27 cellular contexts compared by ENCODE assay signal in genomic region chr19:5064896-5065295, GRCh38.
"Had no signal": no experiment of that assay in that cellular context is flagged by ENCODE, and none has a peak within 500 bp of the region (broad histone marks: within the 10 kb centered on the region; RNA-seq: fewer than 3 reads in every experiment).

No MANE protein-coding gene starts in this region.

- H3K27ac ChIP-seq: neural progenitor cell, neutrophil, pancreas, psoas muscle, right lobe of liver, sigmoid colon, stomach, thoracic aorta, thyroid gland, tibial nerve, upper lobe of right lung, uterus had no signal

- H3K4me3 Mint-ChIP-seq: naive thymus-derived CD4-positive, alpha-beta T cell; natural killer cell; nephron; neural progenitor cell; stimulated activated effector memory CD8-positive, alpha-beta T cell treated with anti-CD3 and anti-CD28 coated beads, Interleukin-12 subunit alpha, Interleukin-12 subunit beta, amount 100 ng/mL, for 72 hours; stimulated activated naive B cell treated with anti-CD40 and anti-IgM and Interleukin-4, amounts not matched to agents 10 μg/mL and 1 μg/mL and 100 μg/mL, for 72 hours; stimulated activated naive CD8-positive, alpha-beta T cell treated with anti-CD3 and anti-CD28 coated beads, Interleukin-15, Interleukin-2, amounts not matched to agents 100 ng/mL and 50 ng/mL, for 24 hours; type B pancreatic cell had no signal

- H3K9me3 ChIP-seq: neutrophil, pancreas, right lobe of liver, thyroid gland, upper lobe of right lung, uterus had no signal

- H3K4me3 ChIP-seq: neural progenitor cell, pancreas, psoas muscle, right lobe of liver, sigmoid colon, stomach, thoracic aorta, thyroid gland, tibial nerve, upper lobe of right lung, uterus had no signal

- H3K27ac Mint-ChIP-seq: naive thymus-derived CD4-positive, alpha-beta T cell; natural killer cell; nephron; progenitor cell of endocrine pancreas; stimulated activated effector memory CD8-positive, alpha-beta T cell treated with anti-CD3 and anti-CD28 coated beads, Interleukin-12 subunit alpha, Interleukin-12 subunit beta, amount 100 ng/mL, for 72 hours; stimulated activated naive B cell treated with anti-CD40 and anti-IgM and Interleukin-4, amounts not matched to agents 10 μg/mL and 1 μg/mL and 100 μg/mL, for 72 hours; stimulated activated naive CD8-positive, alpha-beta T cell treated with anti-CD3 and anti-CD28 coated beads, Interleukin-15, Interleukin-2, amounts not matched to agents 100 ng/mL and 50 ng/mL, for 24 hours; type B pancreatic cell had no signal

- H2AFZ ChIP-seq: neural progenitor cell had no signal

- H3K27me3 Mint-ChIP-seq: naive thymus-derived CD4-positive, alpha-beta T cell; progenitor cell of endocrine pancreas; stimulated activated naive B cell treated with anti-CD40 and anti-IgM and Interleukin-4, amounts not matched to agents 10 μg/mL and 1 μg/mL and 100 μg/mL, for 72 hours; stimulated activated naive CD8-positive, alpha-beta T cell treated with anti-CD3 and anti-CD28 coated beads, Interleukin-15, Interleukin-2, amounts not matched to agents 100 ng/mL and 50 ng/mL, for 24 hours; type B pancreatic cell had no signal

- H3K36me3 ChIP-seq: uterus had no signal

- H3K4me1 ChIP-seq: pancreas, sigmoid colon, stomach, upper lobe of right lung had no signal

- H3K4me2 ChIP-seq: neural progenitor cell had no signal

- H3K9me3 Mint-ChIP-seq: type B pancreatic cell had no signal

- H3K27me3 ChIP-seq: neural progenitor cell, neutrophil, pancreas, right lobe of liver, sigmoid colon, stomach, thyroid gland, tibial nerve, upper lobe of right lung, uterus had no signal

- H3K9ac ChIP-seq: neural progenitor cell had no signal

- DNase-seq: naive thymus-derived CD4-positive, alpha-beta T cell; natural killer cell; nucleus accumbens; psoas muscle; right lobe of liver; sigmoid colon; small intestine; stimulated activated CD4-positive, alpha-beta T cell treated with anti-CD3 and anti-CD28 coated beads, Interleukin-15, amount 100 ng/mL, for 24 hours; stimulated activated CD4-positive, alpha-beta T cell treated with anti-CD3 and anti-CD28 coated beads, Interleukin-2, amount 100 ng/mL, for 24 hours; stimulated activated CD4-positive, alpha-beta T cell treated with anti-CD3 and anti-CD28 coated beads, Interleukin-2, amount 100 ng/mL, for 48 hours; stimulated activated CD4-positive, alpha-beta T cell treated with anti-CD3 and anti-CD28 coated beads, Interleukin-4, amount 100 ng/mL, for 24 hours; stimulated activated naive B cell treated with anti-CD40 and anti-IgM and Interleukin-4, amounts not matched to agents 10 μg/mL and 1 μg/mL and 100 μg/mL, for 72 hours; stimulated activated naive CD4-positive, alpha-beta T cell treated with Interleukin-2 at 50 U/mL for 16 hours; stomach; upper lobe of right lung; uterus had no signal
